8 cellular contexts compared by ENCODE assay signal in genomic region chr3:119323401-119324107, GRCh38. TPM values are rescaled to one million over a fixed set of nuclear protein-coding genes. Genes with fewer than 3 reads are reported as not detected.
DNase-seq lines count a peak whose midpoint lies in the region; ATAC-seq and TF ChIP-seq lines count a peak whose summit lies in the region.

No MANE protein-coding gene starts in this region.

- TF ChIP-seq EP300 in transverse colon (IDR thresholded peaks at IDR 0.05; ENCODE audit: low read depth), result no peak

- H3K27ac ChIP-seq in OCI-LY3 (ENCODE audit: low read length), result peak overlapping the region; percentile 94
- H3K27ac ChIP-seq in mammary epithelial cell (ENCODE audit: insufficient read depth, low read depth, low read length), result peak overlapping the region; percentile 65
- H3K27ac ChIP-seq in transverse colon, result peak overlapping the region; percentile 87 to 94 (median 92)

- H3K36me3 ChIP-seq in OCI-LY3 (replicated peaks; ENCODE audit: low read depth, low read length) (peaks cover 2% of the 10 kb centered on the region), mammary epithelial cell (ENCODE audit: insufficient read depth, low read length) (no peaks in the 10 kb centered on the region), mucosa of descending colon (ENCODE audit: low read depth) (no peaks in the 10 kb centered on the region), transverse colon (no peaks in the 10 kb centered on the region)

- peaks cover 46% of the 10 kb centered on the region for H3K79me2 ChIP-seq in OCI-LY3 (ENCODE audit: low read length)
- no peaks in the 10 kb centered on the region for H3K79me2 ChIP-seq in mammary epithelial cell (ENCODE audit: insufficient read depth, low read length)

- dilution Hi-C loops in mammary epithelial cell (cut with HindIII; ENCODE audit: low sequenced_read_pairs), result no loop called here

- CTCF ChIA-PET in mammary epithelial cell (lab: Charles Lee; ENCODE audit: low non-redundant PET), result no interaction called here

- peaks cover 41% of the 10 kb centered on the region for H3K4me1 ChIP-seq in OCI-LY3 (ENCODE audit: low read length)
- peaks cover 19% of the 10 kb centered on the region for H3K4me1 ChIP-seq in mammary epithelial cell (ENCODE audit: insufficient read depth, low read length)
- peaks cover 8% of the 10 kb centered on the region for H3K4me1 ChIP-seq in mucosa of descending colon (ENCODE audit: low read depth)
- peaks cover 3 to 22% (median 8%) of the 10 kb centered on the region in 4 donors for H3K4me1 ChIP-seq in transverse colon

- H3K4me2 ChIP-seq in OCI-LY3 (ENCODE audit: low read length) (peak overlapping the region; percentile 94), mammary epithelial cell (ENCODE audit: insufficient read depth, low read depth, low read length) (peak overlapping the region; percentile 96)

- no peak for TF ChIP-seq POLR2A in transverse colon (IDR thresholded peaks at IDR 0.05)

- no TSS peak for BruUV-seq in mammary epithelial cell (replicated peaks; lab: Mats Ljungman, UMichigan)

- H3K4me3 ChIP-seq in OCI-LY3 (ENCODE audit: low read length), result peak overlapping the region; percentile 95
- H3K4me3 ChIP-seq in mammary epithelial cell (replicated peaks in 1 of 3; ENCODE audit: insufficient read depth in 1 of 3, low read depth in 2 of 3, low read length in 3 of 3), result peak overlapping the region; percentile 49 to 54 (median 51)
- H3K4me3 ChIP-seq in mucosa of descending colon, result peak overlapping the region; percentile 25
- H3K4me3 ChIP-seq in transverse colon, result peak overlapping the region; percentile 50 to 68 (median 60)

- ATAC-seq in HG03025 (IDR thresholded peaks at IDR 0.05; ENCODE audit: low FRiP score, unreplicated experiment) (peak; percentile 18), mucosa of descending colon (peak; percentile 51)

- no peak for TF ChIP-seq CTCF in OCI-LY3 (IDR thresholded peaks at IDR 0.05; ENCODE audit: low read depth, low read length)
- no peak for TF ChIP-seq CTCF in mammary epithelial cell (conservative IDR thresholded peaks at IDR 0.05 in 1 of 2, IDR thresholded peaks at IDR 0.05 in 1 of 2; ENCODE audit: extremely low read depth in 1 of 2, insufficient read depth in 1 of 2, low read depth in 1 of 2, low read length in 2 of 2)
- no peak for TF ChIP-seq CTCF in mucosa of descending colon (IDR thresholded peaks at IDR 0.05)
- no peak for TF ChIP-seq CTCF in transverse colon (IDR thresholded peaks at IDR 0.05)

- intact Hi-C loops in mammary epithelial cell (cut with micrococcal nuclease) (loop anchor here (2.0 kb wide), 1 partner anchor 29 kb away; the partner anchor contains the start of gene ARHGAP31), mucosa of descending colon (cut with DNase I, micrococcal nuclease) (no loop called here), transverse colon (cut with DNase I; ENCODE audit: low total_unique reads) (loop anchor here (2.0 kb wide), 1 partner anchor 29 kb away; the partner anchor contains the start of gene ARHGAP31)

- H2AFZ ChIP-seq in OCI-LY3 (ENCODE audit: low read depth, low read length) (peak overlapping the region; percentile 18; the same call in 1 of the 2 replicates), mammary epithelial cell (ENCODE audit: low read depth, low read length) (peak overlapping the region; percentile 91)

- H4K20me1 ChIP-seq in OCI-LY3 (ENCODE audit: insufficient read depth, low read length) (no peaks in the 10 kb centered on the region), mammary epithelial cell (ENCODE audit: insufficient read depth, low read length) (no peaks in the 10 kb centered on the region)

- in situ Hi-C loops in mammary epithelial cell (cut with MboI; ENCODE audit: low sequenced_read_pairs in 2 of 2), result no loop called here
- in situ Hi-C loops in transverse colon (cut with MboI; ENCODE audit: low pct_ligation_motif_present in 1 of 4, low pct_unique_long_range_greater_than_20kb in 1 of 4, low sequenced_read_pairs in 3 of 4), result no loop called here

- H3K9me3 ChIP-seq in OCI-LY3 (ENCODE audit: insufficient read depth, low read length) (no peaks in the 10 kb centered on the region), mammary epithelial cell (replicated peaks; ENCODE audit: insufficient read depth, low read length) (no peaks in the 10 kb centered on the region), mucosa of descending colon (no peaks in the 10 kb centered on the region), transverse colon (no peaks in the 10 kb centered on the region)

- peak overlapping the region; percentile 69 for H3K9ac ChIP-seq in OCI-LY3 (ENCODE audit: low read length)
- peak overlapping the region; percentile 56 for H3K9ac ChIP-seq in mammary epithelial cell (ENCODE audit: insufficient read depth, low read length)

- WGBS in mammary epithelial cell (ENCODE audit: low coverage, missing lambda C conversion rate), result 36% methylated on average over 8 of the region's 18 CpGs
- 31 to 33% methylated on average over 7 to 18 of the region's 18 CpGs for WGBS in transverse colon (ENCODE audit: low coverage in 1 of 2), 2 donors

- H3K27me3 ChIP-seq in OCI-LY3 (ENCODE audit: low read depth, low read length) (no peaks in the 10 kb centered on the region), mammary epithelial cell (ENCODE audit: insufficient read depth, low read length) (no peaks in the 10 kb centered on the region), transverse colon (no peaks in the 10 kb centered on the region)

- DNase-seq in activated T-cell treated with anti-CD3 and anti-CD28 coated beads for 4 hours (peak; percentile 27), mammary epithelial cell (peak; percentile 72), mucosa of descending colon (peak; percentile 33 to 60 (median 45)), transverse colon (no peak), NCI-H446 treated with DMSO at 0.1 percent for 48 hours (lab: John Stamatoyannopoulos, UW) (no peak)
- DNase-seq in activated T-cell treated with anti-CD3 and anti-CD28 coated beads, Interleukin-2, amount 50 U/mL, for 1 hour, result no peak

RNA-seq across cellular contexts. Expression of gene ARHGAP31, which starts 29.4 kb away (rescaled TPM):
- total RNA-seq in mammary epithelial cell (10 to 100 TPM in 1 of 2 donors, 1 to 10 TPM in 1; 8.7 to 11.5 TPM), mucosa of descending colon (10 to 100 TPM in 2 of 3 donors, 1 to 10 TPM in 1; 7.7 to 25.8 (median 11.8) TPM), transverse colon (10 to 100 TPM in 2 of 4 donors, 1 to 10 TPM in 2; 6.7 to 68.5 (median 9.6) TPM)
- polyA plus RNA-seq in mammary epithelial cell, result 3.1 TPM
- 15.5 TPM for polyA minus RNA-seq in mammary epithelial cell

Comparison
In these comparisons a context has a peak if more than half of its experiments do, and no peak if none do; other contexts are left out.
1. DNase-seq: peak in activated T-cell treated with anti-CD3 and anti-CD28 coated beads for 4 hours (single experiment), mammary epithelial cell (single experiment) and mucosa of descending colon (3 of 3); none in activated T-cell treated with anti-CD3 and anti-CD28 coated beads, Interleukin-2, amount 50 U/mL, for 1 hour (single experiment), transverse colon (single experiment) and NCI-H446 treated with DMSO at 0.1 percent for 48 hours (single experiment).
2. H3K4me3 ChIP-seq: peak in every context shown above with its lines; median percentile 95 in OCI-LY3; 60 in transverse colon; 51 in mammary epithelial cell; 25 in mucosa of descending colon.
3. intact Hi-C loops: an anchor here in mammary epithelial cell (2.0 kb wide) and transverse colon (2.0 kb wide); none called in mucosa of descending colon.
4. Peak in every context shown above with its lines, with median percentiles within 50 percentile points of each other: H3K27ac ChIP-seq.